In the genomic region with DNA sequence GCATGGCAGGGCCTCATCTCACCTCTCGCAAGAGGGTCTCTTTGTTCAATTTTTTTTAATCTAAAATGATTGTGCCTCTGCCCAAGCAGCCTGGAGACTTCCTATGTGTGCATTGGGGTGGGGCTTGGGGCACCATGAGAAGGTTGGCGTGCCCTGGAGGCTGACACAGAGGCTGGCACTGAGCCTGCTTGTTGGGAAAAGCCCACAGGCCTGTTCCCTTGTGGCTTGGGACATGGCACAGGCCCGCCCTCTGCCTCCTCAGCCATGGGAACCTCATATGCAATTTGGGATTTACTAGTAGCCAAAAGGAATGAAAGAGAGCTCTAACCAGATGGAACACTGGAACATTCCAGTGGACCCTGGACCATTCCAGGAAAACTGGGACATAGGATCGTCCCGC, we compare ENCODE assay signal across 8 cellular contexts. TPM values are rescaled to one million over a fixed set of nuclear protein-coding genes. Genes with fewer than 3 reads are reported as not detected.
DNase-seq lines count a peak whose midpoint lies in the region; TF ChIP-seq lines count a peak whose summit lies in the region.

No MANE protein-coding gene starts in this region.

- intact Hi-C loops in PC-9 (cut with micrococcal nuclease; ENCODE audit: unreplicated experiment): loop anchor here (1.0 to 2.0 kb wide), 3 partner anchors 8 to 121 kb away; a partner anchor contains a TSS
- intact Hi-C loops in esophagus squamous epithelium (cut with DNase I): no loop called here

- no peaks in the 10 kb centered on the region for H3K9me2 ChIP-seq in PC-9 (ENCODE audit: insufficient read depth)

- no peak overlapping the region for H3K14ac ChIP-seq in neuronal stem cell (ENCODE audit: low read length)

- no peak overlapping the region for H3K9ac ChIP-seq in neuronal stem cell (ENCODE audit: low read depth, low read length, poor library complexity)

- 34 to 67% methylated on average over 3 to 5 of the region's 5 CpGs for WGBS in esophagus squamous epithelium, 2 donors
- WGBS in neuronal stem cell (ENCODE audit: extremely low coverage in 2 of 2, insufficient read length in 2 of 2, insufficient replicate concordance in 1 of 2), 2 donors: no CpG with 5 or more reads among the region's 5 CpGs

- H4K91ac ChIP-seq in neuronal stem cell (ENCODE audit: low read depth, low read length, poor library complexity): no peak overlapping the region

- peak overlapping the region; percentile 88 for H3K18ac ChIP-seq in neuronal stem cell (ENCODE audit: low read length)

- no peak overlapping the region for H4K8ac ChIP-seq in neuronal stem cell (ENCODE audit: low read depth, low read length)

- no peaks in the 10 kb centered on the region for H4K20me1 ChIP-seq in PC-9 (ENCODE audit: insufficient read depth)

- BruUV-seq in PC-9 (replicated peaks; lab: Mats Ljungman, UMichigan): no TSS peak

- peak overlapping the region; percentile 28; the same call in 1 of the 2 replicates for H3K4me3 ChIP-seq in PC-9
- H3K4me3 ChIP-seq in esophagus squamous epithelium: peak overlapping the region in 3 of 4 donors; percentile 46 to 65 (median 55)
- H3K4me3 ChIP-seq in neuronal stem cell (ENCODE audit: low read length in 2 of 2): no peak overlapping the region
- no peak overlapping the region for H3K4me3 ChIP-seq in brain microvascular endothelial cell (ENCODE audit: low read depth, low read length)

- peak overlapping the region; percentile 81 for H2BK12ac ChIP-seq in neuronal stem cell (ENCODE audit: low read length)

- in situ Hi-C loops in brain microvascular endothelial cell (cut with HindIII; ENCODE audit: low pct_ligation_motif_present, low sequenced_read_pairs): no loop called here

- TF ChIP-seq CTCF in C4-2B (conservative IDR thresholded peaks at IDR 0.05) (no peak), PC-9 (conservative IDR thresholded peaks at IDR 0.05) (no peak), esophagus squamous epithelium (IDR thresholded peaks at IDR 0.05) (no peak), brain microvascular endothelial cell (IDR thresholded peaks at IDR 0.05; ENCODE audit: low read depth, low read length, missing control alignments) (no peak)

- H3K23ac ChIP-seq in neuronal stem cell (ENCODE audit: low read depth, low read length, poor library complexity): no peak overlapping the region

- peak; percentile 74 to 79 for DNase-seq in PC-9
- no peak for DNase-seq in esophagus squamous epithelium (lab: John Stamatoyannopoulos, UW)
- no peak for DNase-seq in neuronal stem cell (ENCODE audit: low spot score)
- no peak for DNase-seq in NCI-H526 (lab: John Stamatoyannopoulos, UW)
- no peak for DNase-seq in NCI-H524 (lab: John Stamatoyannopoulos, UW)
- DNase-seq in NCI-H1436 (lab: John Stamatoyannopoulos, UW): no peak
- no peak for DNase-seq in brain microvascular endothelial cell

- CTCF ChIA-PET in PC-9 (lab: Charles Lee): interaction anchor here (0.6 kb wide), 1 partner anchor 18 kb away, joined by 3 read pairs; no protein-coding TSS in a partner anchor

- H3K27me3 ChIP-seq in PC-9 (ENCODE audit: insufficient read depth, low read depth) (no peaks in the 10 kb centered on the region), esophagus squamous epithelium (no peaks in the 10 kb centered on the region), neuronal stem cell (ENCODE audit: control insufficient read depth in 3 of 3, insufficient read depth in 3 of 3, low read depth in 1 of 3, low read length in 3 of 3) (peaks cover 0 to 44% (median 0%) of the 10 kb centered on the region in 3 experiments), brain microvascular endothelial cell (replicated peaks) (no peaks in the 10 kb centered on the region)

- H3K79me2 ChIP-seq in PC-9 (ENCODE audit: low read depth): peaks cover 27% of the 10 kb centered on the region

- TF ChIP-seq POLR2A in esophagus squamous epithelium (IDR thresholded peaks at IDR 0.05): no peak

- peak overlapping the region; percentile 76; the same call in 1 of the 2 replicates for H3K27ac ChIP-seq in C4-2B
- peak overlapping the region; percentile 90 for H3K27ac ChIP-seq in PC-9
- H3K27ac ChIP-seq in esophagus squamous epithelium: peak overlapping the region; percentile 80 to 95 (median 92)
- H3K27ac ChIP-seq in neuronal stem cell (replicated peaks; ENCODE audit: low read length): no peak overlapping the region
- H3K27ac ChIP-seq in brain microvascular endothelial cell: no peak overlapping the region

- H3K36me3 ChIP-seq in PC-9 (ENCODE audit: low read depth): peaks cover 4% of the 10 kb centered on the region; the same call in 1 of the 2 replicates
- H3K36me3 ChIP-seq in esophagus squamous epithelium: peaks cover 0 to 12% (median 0%) of the 10 kb centered on the region in 3 donors
- no peaks in the 10 kb centered on the region for H3K36me3 ChIP-seq in neuronal stem cell (replicated peaks in 1 of 2; ENCODE audit: control insufficient read depth in 2 of 2, insufficient read depth in 2 of 2, low read length in 2 of 2)
- H3K36me3 ChIP-seq in brain microvascular endothelial cell (replicated peaks): no peaks in the 10 kb centered on the region

- peaks cover 76% of the 10 kb centered on the region for H3K4me1 ChIP-seq in PC-9 (replicated peaks; ENCODE audit: insufficient read depth)
- peaks cover 56 to 100% (median 70%) of the 10 kb centered on the region in 3 donors for H3K4me1 ChIP-seq in esophagus squamous epithelium
- peaks cover 5 to 15% of the 10 kb centered on the region in 2 donors for H3K4me1 ChIP-seq in neuronal stem cell (ENCODE audit: control insufficient read depth in 2 of 2, insufficient read depth in 1 of 2, low read depth in 1 of 2, low read length in 2 of 2)

- H2AFZ ChIP-seq in PC-9: no peak overlapping the region
- no peak overlapping the region for H2AFZ ChIP-seq in neuronal stem cell (ENCODE audit: low read length)

- H2AK5ac ChIP-seq in neuronal stem cell (ENCODE audit: low read depth, low read length): peak overlapping the region; percentile 91

- peak overlapping the region; percentile 87 for H2BK15ac ChIP-seq in neuronal stem cell (ENCODE audit: low read length)

- peak overlapping the region; percentile 5 for H3K4ac ChIP-seq in neuronal stem cell (ENCODE audit: low read length)

- H3K79me1 ChIP-seq in neuronal stem cell (ENCODE audit: low read depth, low read length): no peaks in the 10 kb centered on the region

- H3K9me3 ChIP-seq in PC-9 (ENCODE audit: insufficient read depth, low read depth): no peaks in the 10 kb centered on the region
- no peaks in the 10 kb centered on the region for H3K9me3 ChIP-seq in esophagus squamous epithelium
- no peaks in the 10 kb centered on the region for H3K9me3 ChIP-seq in neuronal stem cell (replicated peaks in 1 of 2; ENCODE audit: control insufficient read depth in 2 of 2, insufficient read depth in 1 of 2, low read depth in 1 of 2, low read length in 2 of 2)

- peak overlapping the region; percentile 93 for H2BK5ac ChIP-seq in neuronal stem cell (ENCODE audit: low read length)

- no peak overlapping the region for H2BK120ac ChIP-seq in neuronal stem cell (ENCODE audit: low read depth, low read length)

- POLR2A ChIA-PET in PC-9 (lab: Charles Lee; ENCODE audit: unreplicated experiment): interaction anchor here (0.5 kb wide), 1 partner anchor 9 kb away, joined by 6 read pairs; no protein-coding TSS in a partner anchor

- H3K4me2 ChIP-seq in PC-9 (peak overlapping the region; percentile 99), neuronal stem cell (ENCODE audit: insufficient read depth, low read length, poor library complexity, severe bottlenecking) (no peak overlapping the region)

- peaks cover 59% of the 10 kb centered on the region for H3F3A ChIP-seq in PC-9 (ENCODE audit: insufficient read depth, low read depth)

RNA-seq across cellular contexts. Expression of a gene that starts 8.0 kb away (rescaled TPM):
- total RNA-seq in PC-9 (2021) (240 and 287 TPM in 2 replicates), esophagus squamous epithelium (100 to 1,000 TPM; 282 to 837 (median 489) TPM)
- polyA plus RNA-seq in neuronal stem cell (2013, experiment 1 of 2): 0.07 TPM
- polyA plus RNA-seq in neuronal stem cell (2013, experiment 2 of 2): 0.12 TPM

RNA-seq across cellular contexts. Expression of a gene that starts 11.3 kb away (rescaled TPM):
- total RNA-seq in PC-9 (2021): 1.2 and 1.3 TPM in 2 replicates
- total RNA-seq in esophagus squamous epithelium: 1 to 10 TPM; 1.3 to 8.2 (median 1.6) TPM
- 2.0 TPM for polyA plus RNA-seq in neuronal stem cell (2013, experiment 1 of 2)
- 1.8 TPM for polyA plus RNA-seq in neuronal stem cell (2013, experiment 2 of 2)

RNA-seq across cellular contexts. Expression of a gene that starts 15.1 kb away (rescaled TPM):
- total RNA-seq in PC-9 (2021): not detected in 2 replicates
- 10 to 100 TPM in 2 of 4 donors, 1 to 10 TPM in 1, not detected in 1; 3.9 to 29.9 (median 10.1) TPM for total RNA-seq in esophagus squamous epithelium
- polyA plus RNA-seq in neuronal stem cell (2013, experiment 1 of 2): 0.85 TPM
- 1.2 TPM for polyA plus RNA-seq in neuronal stem cell (2013, experiment 2 of 2)

RNA-seq across cellular contexts. Expression of a gene that starts 19.5 kb away (rescaled TPM):
- total RNA-seq in PC-9 (2021) (not detected in 2 replicates), esophagus squamous epithelium (not detected)
- 2.3 TPM for polyA plus RNA-seq in neuronal stem cell (2013, experiment 1 of 2)
- 2.6 TPM for polyA plus RNA-seq in neuronal stem cell (2013, experiment 2 of 2)

RNA-seq across cellular contexts. Expression of a gene that starts 31.0 kb away (rescaled TPM):
- total RNA-seq in PC-9 (2021) (137 and 181 TPM in 2 replicates), esophagus squamous epithelium (100 to 1,000 TPM in 1 of 4 donors, 10 to 100 TPM in 3; 39.3 to 146 (median 45.7) TPM)
- polyA plus RNA-seq in neuronal stem cell (2013, experiment 1 of 2): 47.1 TPM
- polyA plus RNA-seq in neuronal stem cell (2013, experiment 2 of 2): 45.6 TPM

Comparison
In these comparisons a context has a peak if more than half of its experiments do, and no peak if none do; other contexts are left out.
1. H3K27ac ChIP-seq: peak in C4-2B (single experiment), PC-9 (single experiment) and esophagus squamous epithelium (4 of 4); none in neuronal stem cell (single experiment) and brain microvascular endothelial cell (single experiment).
2. DNase-seq: peak in PC-9 (2 of 2); none in esophagus squamous epithelium (single experiment), neuronal stem cell (single experiment), NCI-H526 (0 of 2), NCI-H524 (0 of 2), NCI-H1436 (single experiment) and brain microvascular endothelial cell (single experiment).
3. H3K4me3 ChIP-seq: peak in PC-9 (single experiment) and esophagus squamous epithelium (3 of 4); none in neuronal stem cell (0 of 2) and brain microvascular endothelial cell (single experiment).